In genomic region chr12:15682826-15683225, GRCh38 we compare ENCODE assay signal across 22 cellular contexts.
DNase-seq lines count a peak whose midpoint lies in the region; ATAC-seq and TF ChIP-seq lines count a peak whose summit lies in the region.
"Had no signal": no experiment of that assay in that cellular context is flagged by ENCODE, and none has a peak within 500 bp of the region (broad histone marks: within the 10 kb centered on the region; RNA-seq: fewer than 3 reads in every experiment).

No MANE protein-coding gene starts in this region.

- H3K4me3 ChIP-seq in PC-9 (no peak overlapping the region), choroid plexus epithelial cell (ENCODE audit: low read depth, low read length) (no peak overlapping the region), Peyer's patch (no peak overlapping the region)
- H3K4me3 ChIP-seq: lower lobe of right lung, vagina had no signal

- H3K27me3 ChIP-seq in PC-9 (ENCODE audit: insufficient read depth, low read depth) (no peaks in the 10 kb centered on the region), Peyer's patch (no peaks in the 10 kb centered on the region)
- H3K27me3 ChIP-seq: vagina had no signal

- peaks cover 42% of the 10 kb centered on the region for H3K79me2 ChIP-seq in PC-9 (ENCODE audit: low read depth)

- peaks cover 11% of the 10 kb centered on the region for H3K36me3 ChIP-seq in PC-9 (ENCODE audit: low read depth)
- no peaks in the 10 kb centered on the region for H3K36me3 ChIP-seq in Peyer's patch
- H3K36me3 ChIP-seq: lower lobe of right lung, vagina had no signal

- no peak overlapping the region for H3K4me3 Mint-ChIP-seq in osteocyte (ENCODE audit: unreplicated experiment)
- H3K4me3 Mint-ChIP-seq in activated T-cell treated with anti-CD3 and anti-CD28 coated beads, Interleukin-2, amount 50 U/mL, for 72 hours: no peak overlapping the region
- H3K4me3 Mint-ChIP-seq: CD4-positive, CD25-positive, alpha-beta regulatory T cell had no signal

- no TSS peak for BruUV-seq in PC-9 (replicated peaks; lab: Mats Ljungman, UMichigan)

- H3K4me1 ChIP-seq in PC-9 (replicated peaks; ENCODE audit: insufficient read depth) (peaks cover 22% of the 10 kb centered on the region), Peyer's patch (peaks cover 0 to 5% (median 0%) of the 10 kb centered on the region in 4 donors)
- H3K4me1 ChIP-seq: lower lobe of right lung had no signal

- H3F3A ChIP-seq in PC-9 (ENCODE audit: insufficient read depth, low read depth): peaks cover 15% of the 10 kb centered on the region

- H3K9me3 Mint-ChIP-seq in osteocyte (ENCODE audit: unreplicated experiment): no peaks in the 10 kb centered on the region
- no peaks in the 10 kb centered on the region for H3K9me3 Mint-ChIP-seq in activated T-cell treated with anti-CD3 and anti-CD28 coated beads, Interleukin-2, amount 50 U/mL, for 72 hours
- H3K9me3 Mint-ChIP-seq: CD4-positive, CD25-positive, alpha-beta regulatory T cell had no signal

- peak; percentile 77 for DNase-seq in ELR (ENCODE audit: low read depth)
- DNase-seq in PC-9: peak in 1 of 2 experiments; percentile 63
- DNase-seq in choroid plexus epithelial cell (ENCODE audit: low read depth): peak; percentile 58
- DNase-seq in osteocyte (ENCODE audit: extremely low spot score, unreplicated experiment): no peak
- no peak for DNase-seq in Peyer's patch
- DNase-seq in activated T-cell treated with anti-CD3 and anti-CD28 coated beads, Interleukin-2, amount 50 U/mL, for 72 hours: no peak
- no peak for DNase-seq in stimulated activated CD8-positive, alpha-beta memory T cell treated with anti-CD3 and anti-CD28 coated beads, Interleukin-4, amount 100 ng/mL, for 48 hours
- DNase-seq: activated CD4-positive, alpha-beta T cell treated with anti-CD3 and anti-CD28 coated beads for 4 hours; CD4-positive, CD25-positive, alpha-beta regulatory T cell; DMS153; H7; hypothalamus; islet precursor cell; lower lobe of right lung; MM.1S; NCI-H1436 treated with DMSO at 0.1 percent for 48 hours; NCI-H526; occipital lobe; Right ventricle myocardium superior; stimulated activated CD4-positive, alpha-beta T cell treated with anti-CD3 and anti-CD28 coated beads, Interleukin-15, amount 100 ng/mL, for 24 hours had no signal

- peak overlapping the region; percentile 29 for H3K4me2 ChIP-seq in PC-9

- H3K9me3 ChIP-seq in PC-9 (ENCODE audit: insufficient read depth, low read depth): no peaks in the 10 kb centered on the region
- no peaks in the 10 kb centered on the region for H3K9me3 ChIP-seq in Peyer's patch
- H3K9me3 ChIP-seq: lower lobe of right lung, vagina had no signal

- POLR2A ChIA-PET in PC-9 (lab: Charles Lee; ENCODE audit: unreplicated experiment): interaction anchor here (0.6 to 0.7 kb wide), 3 partner anchors 87 to 503 kb away, joined by 3 to 9 read pairs (median 3); no protein-coding TSS in a partner anchor

- TF ChIP-seq CTCF in PC-9 (conservative IDR thresholded peaks at IDR 0.05): no peak
- TF ChIP-seq CTCF in choroid plexus epithelial cell (conservative IDR thresholded peaks at IDR 0.05; ENCODE audit: low read depth, low read length): no peak
- no peak for TF ChIP-seq CTCF in osteocyte (IDR thresholded peaks at IDR 0.05)
- no peak for TF ChIP-seq CTCF in Peyer's patch (IDR thresholded peaks at IDR 0.05)

- no peak overlapping the region for H2AFZ ChIP-seq in PC-9

- H3K4me1 Mint-ChIP-seq in osteocyte (ENCODE audit: unreplicated experiment): peaks cover 75% of the 10 kb centered on the region
- no peaks in the 10 kb centered on the region for H3K4me1 Mint-ChIP-seq in activated T-cell treated with anti-CD3 and anti-CD28 coated beads, Interleukin-2, amount 50 U/mL, for 72 hours (ENCODE audit: low read depth)
- H3K4me1 Mint-ChIP-seq: CD4-positive, CD25-positive, alpha-beta regulatory T cell had no signal

- intact Hi-C loops in PC-9 (cut with micrococcal nuclease; ENCODE audit: unreplicated experiment): loop anchor here (2.0 kb wide), 2 partner anchors 20 to 106 kb away; partner anchors contain the start of gene EPS8

- no peaks in the 10 kb centered on the region for H3K27me3 Mint-ChIP-seq in osteocyte (ENCODE audit: unreplicated experiment)
- peaks cover 20% of the 10 kb centered on the region for H3K27me3 Mint-ChIP-seq in activated T-cell treated with anti-CD3 and anti-CD28 coated beads, Interleukin-2, amount 50 U/mL, for 72 hours (ENCODE audit: low read depth)

- ATAC-seq in activated T-cell treated with anti-CD3 and anti-CD28 coated beads, Interleukin-2, amount 50 U/mL, for 72 hours (replicated peaks in 1 of 2): no peak
- ATAC-seq in HG02588 (IDR thresholded peaks at IDR 0.05; ENCODE audit: unreplicated experiment): no peak
- ATAC-seq: lower lobe of right lung had no signal

- no peak for TF ChIP-seq POLR2A in Peyer's patch (IDR thresholded peaks at IDR 0.05)

- H4K20me1 ChIP-seq in PC-9 (ENCODE audit: insufficient read depth): no peaks in the 10 kb centered on the region

- H3K36me3 Mint-ChIP-seq in osteocyte (ENCODE audit: unreplicated experiment): peaks cover 35% of the 10 kb centered on the region
- H3K36me3 Mint-ChIP-seq in activated T-cell treated with anti-CD3 and anti-CD28 coated beads, Interleukin-2, amount 50 U/mL, for 72 hours (ENCODE audit: insufficient read depth in 2 of 2): no peaks in the 10 kb centered on the region
- H3K36me3 Mint-ChIP-seq: CD4-positive, CD25-positive, alpha-beta regulatory T cell had no signal

- peak overlapping the region; percentile 53 for H3K27ac Mint-ChIP-seq in osteocyte (ENCODE audit: unreplicated experiment)
- H3K27ac Mint-ChIP-seq in activated T-cell treated with anti-CD3 and anti-CD28 coated beads, Interleukin-2, amount 50 U/mL, for 72 hours: no peak overlapping the region
- H3K27ac Mint-ChIP-seq: CD4-positive, CD25-positive, alpha-beta regulatory T cell had no signal

- H3K27ac ChIP-seq in PC-9 (peak overlapping the region; percentile 31; the same call in 1 of the 2 replicates), Peyer's patch (no peak overlapping the region)
- H3K27ac ChIP-seq: lower lobe of right lung, vagina had no signal

- H3K9me2 ChIP-seq in PC-9 (ENCODE audit: insufficient read depth): no peaks in the 10 kb centered on the region

- CTCF ChIA-PET in PC-9 (lab: Charles Lee): no interaction called here

Comparison
In these comparisons a context has a peak if more than half of its experiments do, and no peak if none do; other contexts are left out.
1. DNase-seq: peak in ELR (single experiment) and choroid plexus epithelial cell (single experiment); none in osteocyte (single experiment), Peyer's patch (0 of 3), activated T-cell treated with anti-CD3 and anti-CD28 coated beads, Interleukin-2, amount 50 U/mL, for 72 hours (0 of 2) and stimulated activated CD8-positive, alpha-beta memory T cell treated with anti-CD3 and anti-CD28 coated beads, Interleukin-4, amount 100 ng/mL, for 48 hours (single experiment).